ENCODE assay signal across 14 cellular contexts in genomic region chr10:110401401-110402076, GRCh38.
"Had no signal": no experiment of that assay in that cellular context is flagged by ENCODE, and none has a peak within 500 bp of the region (broad histone marks: within the 10 kb centered on the region; RNA-seq: fewer than 3 reads in every experiment).

No MANE protein-coding gene starts in this region.

- H3K27ac ChIP-seq: esophagus muscularis mucosa, testis had no signal

- H3K36me3 ChIP-seq: esophagus muscularis mucosa had no signal

- H3K36me3 Mint-ChIP-seq: activated naive CD4-positive, alpha-beta T cell treated with anti-CD3 and anti-CD28 coated beads, Interleukin-2, amount 50 U/mL, for 72 hours; brain; natural killer cell treated with Interleukin-12 subunit alpha and Interleukin-12 subunit beta and Interleukin-15 and Interleukin-18, amount 100 ng/mL, for 72 hours had no signal

- H3K9me3 Mint-ChIP-seq: activated naive CD4-positive, alpha-beta T cell treated with anti-CD3 and anti-CD28 coated beads, Interleukin-2, amount 50 U/mL, for 72 hours; dendritic cell treated with granulocyte-macrophage colony-stimulating factor and Interleukin-4, amounts not matched to agents 40 ng/mL and 50 ng/mL, for 4 days; natural killer cell treated with Interleukin-12 subunit alpha and Interleukin-12 subunit beta and Interleukin-15 and Interleukin-18, amount 100 ng/mL, for 72 hours; stimulated activated naive CD8-positive, alpha-beta T cell treated with anti-CD3 and anti-CD28 coated beads, Interleukin-15, amount 100 ng/mL, for 72 hours had no signal

- H3K4me3 Mint-ChIP-seq: dendritic cell treated with granulocyte-macrophage colony-stimulating factor and Interleukin-4, amounts not matched to agents 40 ng/mL and 50 ng/mL, for 4 days; natural killer cell treated with Interleukin-12 subunit alpha and Interleukin-12 subunit beta and Interleukin-15 and Interleukin-18, amount 100 ng/mL, for 72 hours; stimulated activated naive CD8-positive, alpha-beta T cell treated with anti-CD3 and anti-CD28 coated beads, Interleukin-15, amount 100 ng/mL, for 72 hours had no signal

- H3K27me3 ChIP-seq: esophagus muscularis mucosa, testis had no signal

- H3K27ac Mint-ChIP-seq: dendritic cell treated with granulocyte-macrophage colony-stimulating factor and Interleukin-4, amounts not matched to agents 40 ng/mL and 50 ng/mL, for 4 days had no signal

- H3K9me3 ChIP-seq: esophagus muscularis mucosa, testis had no signal

- DNase-seq: activated T-cell treated with anti-CD3 and anti-CD28 coated beads, Interleukin-2, amount 50 U/mL, for 1 hour; amniotic stem cell; cerebellar nuclear complex; foreskin fibroblast; glutamatergic neuron; stimulated activated CD4-positive, alpha-beta T cell treated with anti-CD3 and anti-CD28 coated beads, Interleukin-2, amount 100 ng/mL, for 48 hours; stimulated activated naive CD8-positive, alpha-beta T cell treated with anti-CD3 and anti-CD28 coated beads, Interleukin-15, amount 100 ng/mL, for 72 hours; T-helper 2 cell; testis had no signal

- H3K27me3 Mint-ChIP-seq: natural killer cell treated with Interleukin-12 subunit alpha and Interleukin-12 subunit beta and Interleukin-15 and Interleukin-18, amount 100 ng/mL, for 72 hours had no signal

- ATAC-seq: activated naive CD4-positive, alpha-beta T cell treated with anti-CD3 and anti-CD28 coated beads, Interleukin-2, amount 50 U/mL, for 72 hours; stimulated activated naive CD8-positive, alpha-beta T cell treated with anti-CD3 and anti-CD28 coated beads, Interleukin-15, amount 100 ng/mL, for 72 hours had no signal

- H3K4me3 ChIP-seq: esophagus muscularis mucosa, testis had no signal
